ENCODE assay signal across 27 cellular contexts in the genomic region with DNA sequence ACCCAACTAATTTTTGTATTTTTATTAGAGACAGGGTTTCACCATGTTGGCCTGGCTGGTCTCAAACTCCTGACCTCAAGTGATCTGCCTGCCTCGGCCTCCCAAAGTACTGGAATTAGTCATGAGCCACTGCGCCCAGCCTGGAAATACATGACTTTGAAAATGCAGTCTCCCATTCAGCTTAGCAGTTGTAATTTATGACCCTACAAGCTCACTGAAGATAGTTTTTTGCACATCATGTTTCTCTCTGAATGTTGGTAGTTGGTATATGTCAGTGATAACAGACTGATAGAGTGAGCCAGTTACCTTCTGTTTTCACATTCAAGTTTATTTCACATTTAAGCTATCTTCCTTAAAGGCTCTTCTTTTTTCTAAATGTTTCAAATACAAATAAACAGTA.
"Had no signal": no experiment of that assay in that cellular context is flagged by ENCODE, and none has a peak within 500 bp of the region (broad histone marks: within the 10 kb centered on the region; RNA-seq: fewer than 3 reads in every experiment).

No MANE protein-coding gene starts in this region.

- H3K36me3 ChIP-seq: suprapubic skin, thoracic aorta, thyroid gland, tibial artery, transverse colon, upper lobe of left lung, upper lobe of right lung, uterus, vagina had no signal

- FAIRE-seq: urothelium cell line had no signal

- H3K27ac ChIP-seq: stomach, suprapubic skin, testis, thoracic aorta, thyroid gland, tibial artery, tibial nerve, transverse colon, upper lobe of left lung, upper lobe of right lung, uterus, vagina had no signal

- DNase-seq: stimulated activated CD4-positive, alpha-beta T cell treated with anti-CD3 and anti-CD28 coated beads, Interleukin-2, amount 100 ng/mL, for 48 hours; stimulated activated CD4-positive, alpha-beta T cell treated with anti-CD3 and anti-CD28 coated beads, Interleukin-4, amount 100 ng/mL, for 1 hour; stimulated activated CD4-positive, alpha-beta T cell treated with anti-CD3 and anti-CD28 coated beads, Interleukin-4, amount 100 ng/mL, for 24 hours; stimulated activated CD4-positive, alpha-beta T cell treated with anti-CD3 and anti-CD28 coated beads, Interleukin-4, amount 100 ng/mL, for 4 hours; stimulated activated CD8-positive, alpha-beta memory T cell treated with anti-CD3 and anti-CD28 coated beads, Interleukin-4, amount 100 ng/mL, for 48 hours; stimulated activated naive B cell treated with anti-CD40 and anti-IgM and Interleukin-4, amounts not matched to agents 10 μg/mL and 1 μg/mL and 100 μg/mL, for 72 hours; stimulated activated naive CD4-positive, alpha-beta T cell; stimulated activated naive CD4-positive, alpha-beta T cell treated with Interleukin-2 at 50 U/mL for 16 hours; stimulated activated naive CD8-positive, alpha-beta T cell treated with anti-CD3 and anti-CD28 coated beads, Interleukin-15, amount 100 ng/mL, for 72 hours; stimulated activated naive CD8-positive, alpha-beta T cell treated with anti-CD3 and anti-CD28 coated beads, Interleukin-15, Interleukin-2, amounts not matched to agents 100 U/mL and 50 U/mL, for 24 hours; stomach; substantia nigra; testis; thyroid gland; tibial artery; transverse colon; trophoblast cell; upper lobe of left lung; upper lobe of right lung; uterus had no signal

- H3K4me3 ChIP-seq: stomach, suprapubic skin, testis, thoracic aorta, thyroid gland, tibial artery, tibial nerve, transverse colon, upper lobe of left lung, upper lobe of right lung, uterus, vagina had no signal

- H3K9me3 ChIP-seq: stomach, suprapubic skin, testis, thoracic aorta, thyroid gland, tibial artery, tibial nerve, transverse colon, upper lobe of left lung, upper lobe of right lung, uterus, vagina had no signal

- H3K27me3 ChIP-seq: stomach, suprapubic skin, testis, thyroid gland, tibial artery, tibial nerve, transverse colon, upper lobe of left lung, upper lobe of right lung, uterus, vagina had no signal

- H3K4me1 ChIP-seq: suprapubic skin, testis, thyroid gland, tibial artery, upper lobe of left lung, upper lobe of right lung, uterus, vagina had no signal

- ATAC-seq: stimulated activated effector memory CD8-positive, alpha-beta T cell treated with anti-CD3 and anti-CD28 coated beads, Interleukin-12 subunit alpha, Interleukin-12 subunit beta, amount 100 ng/mL, for 72 hours; stimulated activated memory B cell treated with anti-CD40 and anti-IgM and Interleukin-4, amounts not matched to agents 10 μg/mL and 1 μg/mL and 100 μg/mL, for 72 hours; stimulated activated naive B cell treated with anti-CD40 and anti-IgM and Interleukin-4, amounts not matched to agents 10 μg/mL and 1 μg/mL and 100 μg/mL, for 72 hours; stimulated activated naive CD8-positive, alpha-beta T cell treated with anti-CD3 and anti-CD28 coated beads, Interleukin-15, amount 100 ng/mL, for 72 hours; stimulated activated naive CD8-positive, alpha-beta T cell treated with anti-CD3 and anti-CD28 coated beads, Interleukin-15, Interleukin-2, amounts not matched to agents 100 U/mL and 50 U/mL, for 24 hours; upper lobe of right lung had no signal
